8 cellular contexts compared by ENCODE assay signal in genomic region chr14:34711169-34711568, GRCh38. TPM values are rescaled to one million over a fixed set of nuclear protein-coding genes. Genes with fewer than 3 reads are reported as not detected.
DNase-seq lines count a peak whose midpoint lies in the region; ATAC-seq and TF ChIP-seq lines count a peak whose summit lies in the region.

No MANE protein-coding gene starts in this region.

- POLR2A ChIA-PET in PC-3 (lab: Charles Lee; ENCODE audit: unreplicated experiment) = no interaction called here
- POLR2A ChIA-PET in PC-9 (lab: Charles Lee; ENCODE audit: unreplicated experiment) = no interaction called here

- H3F3A ChIP-seq in PC-3 (ENCODE audit: low read length, unreplicated experiment) (no peaks in the 10 kb centered on the region), PC-9 (ENCODE audit: insufficient read depth, low read depth) (peaks cover 7% of the 10 kb centered on the region)

- no peaks in the 10 kb centered on the region for H3K9me2 ChIP-seq in PC-3 (replicated peaks; ENCODE audit: low read length)
- H3K9me2 ChIP-seq in PC-9 (ENCODE audit: insufficient read depth) = no peaks in the 10 kb centered on the region; the same call in 1 of the 2 replicates

- no TSS peak for BruUV-seq in PC-3 (replicated peaks; lab: Mats Ljungman, UMichigan)
- BruUV-seq in PC-9 (replicated peaks; lab: Mats Ljungman, UMichigan) = no TSS peak

- H3K27me3 ChIP-seq in GM06990 (replicated peaks; ENCODE audit: control insufficient read depth, insufficient read depth, low read length) (no peaks in the 10 kb centered on the region), PC-3 (ENCODE audit: low read length) (no peaks in the 10 kb centered on the region), PC-9 (ENCODE audit: insufficient read depth, low read depth) (no peaks in the 10 kb centered on the region)

- H2AFZ ChIP-seq in PC-3 (ENCODE audit: low read length) (no peak overlapping the region), PC-9 (no peak overlapping the region)

- CTCF ChIA-PET in PC-3 (lab: Charles Lee) (no interaction called here), PC-9 (lab: Charles Lee) (interaction anchor here (0.6 kb wide), 2 partner anchors 12 to 34 kb away, joined by 3 to 6 read pairs; no protein-coding TSS in a partner anchor)

- H3K27ac ChIP-seq in PC-3 (ENCODE audit: low read length) = no peak overlapping the region
- H3K27ac ChIP-seq in PC-9 = no peak overlapping the region

- TF ChIP-seq CTCF in GM06990 (IDR thresholded peaks at IDR 0.05; ENCODE audit: insufficient read depth, low read length, poor library complexity, severe bottlenecking) = no peak
- no peak for TF ChIP-seq CTCF in PC-3 (conservative IDR thresholded peaks at IDR 0.05; ENCODE audit: low read depth, low read length)
- no peak for TF ChIP-seq CTCF in PC-9 (conservative IDR thresholded peaks at IDR 0.05)

- intact Hi-C loops in PC-3 (cut with micrococcal nuclease) = no loop called here
- intact Hi-C loops in PC-9 (cut with micrococcal nuclease; ENCODE audit: unreplicated experiment) = loop anchor here (5.0 kb wide), 1 partner anchor 34 kb away; no protein-coding TSS in a partner anchor

- H3K9me3 ChIP-seq in PC-3 (ENCODE audit: low read length) (no peaks in the 10 kb centered on the region), PC-9 (ENCODE audit: insufficient read depth, low read depth) (no peaks in the 10 kb centered on the region)

- ATAC-seq in HG02938 (IDR thresholded peaks at IDR 0.05; ENCODE audit: unreplicated experiment) (peak; percentile 45), PC-3 (no peak)

- peak; percentile 22 for DNase-seq in GM06990 (ENCODE audit: extremely low read depth, insufficient read length)
- peak; percentile 33 for DNase-seq in PC-3
- DNase-seq in glomerular visceral epithelial cell (ENCODE audit: extremely low spot score) = peak; percentile 79
- DNase-seq in PC-9 = no peak
- DNase-seq in GDM1 (lab: John Stamatoyannopoulos, UW) = no peak
- DNase-seq in HT-29 (ENCODE audit: low spot score) = no peak
- no peak for DNase-seq in activated naive CD4-positive, alpha-beta T cell treated with anti-CD3 and anti-CD28 coated beads, Interleukin-2, amount 50 U/mL, for 16 hours

- H3K4me3 ChIP-seq in GM06990 (replicated peaks; ENCODE audit: low read depth, low read length) = no peak overlapping the region; the same call in 1 of the 2 replicates
- H3K4me3 ChIP-seq in PC-3 (ENCODE audit: low read length) = no peak overlapping the region
- H3K4me3 ChIP-seq in PC-9 = no peak overlapping the region

- H3K79me2 ChIP-seq in PC-3 (ENCODE audit: low read length) (peaks cover 36% of the 10 kb centered on the region), PC-9 (ENCODE audit: low read depth) (peaks cover 13% of the 10 kb centered on the region)

- H4K20me1 ChIP-seq in PC-3 (ENCODE audit: low read length) = peaks cover 5% of the 10 kb centered on the region; the same call in 1 of the 2 replicates
- H4K20me1 ChIP-seq in PC-9 (ENCODE audit: insufficient read depth) = no peaks in the 10 kb centered on the region

- H3K9ac ChIP-seq in PC-3 (ENCODE audit: low read length) = no peak overlapping the region

- H3K4me2 ChIP-seq in PC-3 (ENCODE audit: low read length) (peak overlapping the region; percentile 44; the same call in 1 of the 2 replicates), PC-9 (no peak overlapping the region)

- H3K36me3 ChIP-seq in GM06990 (ENCODE audit: control insufficient read depth, insufficient read depth, low read length) (no peaks in the 10 kb centered on the region), PC-3 (ENCODE audit: low read depth, low read length) (peaks cover 8% of the 10 kb centered on the region; the same call in 1 of the 2 replicates), PC-9 (ENCODE audit: low read depth) (no peaks in the 10 kb centered on the region)

- H3K4me1 ChIP-seq in PC-3 (ENCODE audit: insufficient read depth, low read length) (peaks cover 33% of the 10 kb centered on the region), PC-9 (replicated peaks; ENCODE audit: insufficient read depth) (peaks cover 7% of the 10 kb centered on the region)

RNA-seq across cellular contexts. Expression of gene CFL2, which starts 3.2 kb away (rescaled TPM):
- total RNA-seq in PC-3 (2014; rRNA removed) (88.4 and 98.0 TPM in 2 replicates), PC-9 (2021) (18.5 and 30.5 TPM in 2 replicates)
- 4.4 and 5.0 TPM in 2 replicates for total RNA-seq in HT-29 (2014; rRNA removed; shearing (Covaris generic))

Comparison
In these comparisons a context has a peak if more than half of its experiments do, and no peak if none do; other contexts are left out.
1. DNase-seq: peak in GM06990 (single experiment), PC-3 (single experiment) and glomerular visceral epithelial cell (single experiment); none in PC-9 (0 of 2), GDM1 (single experiment), HT-29 (single experiment) and activated naive CD4-positive, alpha-beta T cell treated with anti-CD3 and anti-CD28 coated beads, Interleukin-2, amount 50 U/mL, for 16 hours (single experiment).